Comparison of ENCODE assay signal across 11 cellular contexts in genomic region chr5:135081240-135081639, GRCh38. TPM values are rescaled to one million over a fixed set of nuclear protein-coding genes. Genes with fewer than 3 reads are reported as not detected.
"Had no signal": no experiment of that assay in that cellular context is flagged by ENCODE, and none has a peak within 500 bp of the region (broad histone marks: within the 10 kb centered on the region; RNA-seq: fewer than 3 reads in every experiment).

No MANE protein-coding gene starts in this region.

- H3K9me3 ChIP-seq: HAP-1 had no signal

- H3K4me3 ChIP-seq: GM23248, GM23338, HAP-1 had no signal

- H3K4me1 ChIP-seq: HAP-1 had no signal

- H3K27ac Mint-ChIP-seq: GM23338, H9, HFFc6 had no signal

- H3K4me2 ChIP-seq: GM23338 had no signal

- H2AFZ ChIP-seq: GM23248, GM23338 had no signal

- H3K9ac ChIP-seq: GM23248 had no signal

- H3K27ac ChIP-seq: GM23248 had no signal

- DNase-seq: GM23248, GOT3, H7, H9, HCEC 1CT, HFFc6 had no signal

- FAIRE-seq: H1, H54 had no signal

- H3K4me3 Mint-ChIP-seq: GM23338, H9, HFFc6 had no signal

- ATAC-seq: GM23338, HCT116 had no signal

- H3K4me1 Mint-ChIP-seq: GM23338, H9 had no signal

- H3K36me3 ChIP-seq: HAP-1 had no signal

RNA-seq across cellular contexts. Expression of gene PITX1, which starts 47.2 kb away (rescaled TPM):
- total RNA-seq: GM23248, GM23338, H1, H7, H9 had no signal
- polyA plus RNA-seq: GM23248, GM23338 had no signal
